In the genomic region with DNA sequence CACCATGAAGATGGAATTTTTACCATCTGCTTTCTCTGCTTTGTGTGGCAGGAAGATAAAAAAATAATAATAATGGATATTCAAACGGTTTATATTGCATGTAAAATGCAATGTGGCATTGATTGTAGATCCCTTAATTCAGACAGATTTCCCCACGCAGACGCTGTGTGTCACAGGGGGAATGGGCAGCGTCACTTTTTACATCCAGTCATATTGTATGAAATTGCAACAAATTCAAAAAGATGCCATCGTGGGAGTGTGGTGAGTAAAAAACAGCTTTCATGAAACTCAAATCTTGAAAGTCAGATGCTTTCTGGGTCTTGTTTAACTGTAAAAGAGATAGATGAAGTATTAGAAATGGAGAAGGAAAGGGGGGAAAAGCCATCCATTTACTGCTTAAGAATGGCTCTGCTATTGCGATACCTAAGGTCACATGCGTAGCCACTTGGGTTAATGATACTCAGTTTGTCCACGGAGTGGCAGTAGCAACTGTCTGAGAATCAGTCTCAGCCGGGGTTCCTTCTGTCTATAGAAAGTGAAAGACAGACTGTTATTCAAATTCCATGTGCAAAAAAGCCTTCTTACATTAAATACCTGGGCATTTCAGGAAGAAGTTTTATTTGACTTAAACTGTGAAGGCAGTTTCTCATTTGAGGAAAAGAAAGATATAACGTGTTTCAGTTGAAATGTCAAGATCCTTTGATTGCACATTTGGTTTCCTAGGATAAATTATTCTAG, we compare ENCODE assay signal across 8 cellular contexts. TPM values are rescaled to one million over a fixed set of nuclear protein-coding genes. Genes with fewer than 3 reads are reported as not detected.
DNase-seq lines count a peak whose midpoint lies in the region; ATAC-seq, FAIRE-seq and TF ChIP-seq lines count a peak whose summit lies in the region.

No MANE protein-coding gene starts in this region.

- H3F3A ChIP-seq in OCI-LY1 (ENCODE audit: insufficient read depth, low read length) = no peaks in the 10 kb centered on the region

- no peaks in the 10 kb centered on the region for H4K20me1 ChIP-seq in OCI-LY1 (ENCODE audit: insufficient read depth, low read length)

- H3K36me3 ChIP-seq in OCI-LY1 (ENCODE audit: insufficient read depth, low read length) = no peaks in the 10 kb centered on the region
- H3K36me3 ChIP-seq in neuron (ENCODE audit: insufficient read depth, low read length) = no peaks in the 10 kb centered on the region

- no peak overlapping the region for H3K9ac ChIP-seq in OCI-LY1 (ENCODE audit: low read length)

- H3K4me1 Mint-ChIP-seq in activated T-helper 1 cell treated with anti-CD3 and anti-CD28 coated beads, Interleukin-12 subunit alpha, Interleukin-12 subunit beta, Interleukin-2, Interleukin-4 antibody, amounts not matched to agents 30 ng/mL and 10 ng/mL and 1 ng/mL, durations not matched to agents 14 hours and 24 hours and 36 hours (ENCODE audit: low read depth) = peaks cover 49% of the 10 kb centered on the region

- intact Hi-C loops in activated T-helper 1 cell treated with anti-CD3 and anti-CD28 coated beads, Interleukin-12 subunit alpha, Interleukin-12 subunit beta, Interleukin-2, Interleukin-4 antibody, amounts not matched to agents 30 ng/mL and 10 ng/mL and 1 ng/mL, durations not matched to agents 14 hours and 24 hours and 36 hours (cut with micrococcal nuclease) = loop anchor here (1.0 to 10.0 kb wide), 9 partner anchors 17 to 617 kb away; partner anchors contain the start of genes ANKRD28, BTD and HACL1

- peak; percentile 48 for DNase-seq in D721Med (ENCODE audit: insufficient read length, low spot score)
- peak; percentile 69 for DNase-seq in activated T-helper 1 cell treated with anti-CD3 and anti-CD28 coated beads, Interleukin-12 subunit alpha, Interleukin-12 subunit beta, Interleukin-2, Interleukin-4 antibody, amounts not matched to agents 30 ng/mL and 10 ng/mL and 1 ng/mL, durations not matched to agents 14 hours and 24 hours and 36 hours (ENCODE audit: low spot score)
- peak; percentile 82 for DNase-seq in fibroblast of the conjunctiva (ENCODE audit: low read depth)
- peak; percentile 76 for DNase-seq in urothelium cell line (ENCODE audit: low spot score)

- no peaks in the 10 kb centered on the region for H3K36me3 Mint-ChIP-seq in activated T-helper 1 cell treated with anti-CD3 and anti-CD28 coated beads, Interleukin-12 subunit alpha, Interleukin-12 subunit beta, Interleukin-2, Interleukin-4 antibody, amounts not matched to agents 30 ng/mL and 10 ng/mL and 1 ng/mL, durations not matched to agents 14 hours and 24 hours and 36 hours (ENCODE audit: low read depth)

- H3K27me3 Mint-ChIP-seq in activated T-helper 1 cell treated with anti-CD3 and anti-CD28 coated beads, Interleukin-12 subunit alpha, Interleukin-12 subunit beta, Interleukin-2, Interleukin-4 antibody, amounts not matched to agents 30 ng/mL and 10 ng/mL and 1 ng/mL, durations not matched to agents 14 hours and 24 hours and 36 hours (ENCODE audit: insufficient read depth) = no peaks in the 10 kb centered on the region

- H3K27ac ChIP-seq in OCI-LY1 (ENCODE audit: low read depth, low read length, poor library complexity, severe bottlenecking) = no peak overlapping the region

- H2AFZ ChIP-seq in OCI-LY1 (ENCODE audit: low read length) (no peak overlapping the region), neuron (ENCODE audit: low read depth, low read length) (no peak overlapping the region)

- H3K27me3 ChIP-seq in OCI-LY1 (ENCODE audit: insufficient read depth, low read length) = no peaks in the 10 kb centered on the region
- H3K27me3 ChIP-seq in neuron (ENCODE audit: insufficient read depth, low read length) = no peaks in the 10 kb centered on the region

- FAIRE-seq in D721Med (lab: Jason Lieb, UNC) (no peak), urothelium cell line (lab: Jason Lieb, UNC) (no peak)

- no peaks in the 10 kb centered on the region for H3K9me2 ChIP-seq in OCI-LY1 (ENCODE audit: low read depth, low read length)

- no peak overlapping the region for H3K4me3 ChIP-seq in OCI-LY1 (ENCODE audit: low read depth, low read length, poor library complexity, severe bottlenecking)
- peak overlapping the region; percentile 22 for H3K4me3 ChIP-seq in neuron (ENCODE audit: low read length)

- H3K9me3 Mint-ChIP-seq in activated T-helper 1 cell treated with anti-CD3 and anti-CD28 coated beads, Interleukin-12 subunit alpha, Interleukin-12 subunit beta, Interleukin-2, Interleukin-4 antibody, amounts not matched to agents 30 ng/mL and 10 ng/mL and 1 ng/mL, durations not matched to agents 14 hours and 24 hours and 36 hours = no peaks in the 10 kb centered on the region

- peak overlapping the region; percentile 62 for H3K27ac Mint-ChIP-seq in activated T-helper 1 cell treated with anti-CD3 and anti-CD28 coated beads, Interleukin-12 subunit alpha, Interleukin-12 subunit beta, Interleukin-2, Interleukin-4 antibody, amounts not matched to agents 30 ng/mL and 10 ng/mL and 1 ng/mL, durations not matched to agents 14 hours and 24 hours and 36 hours

- H3K4me2 ChIP-seq in OCI-LY1 (ENCODE audit: low read length) = peak overlapping the region; percentile 45

- peak; percentile 63 for TF ChIP-seq CTCF in D721Med (IDR thresholded peaks at IDR 0.05; ENCODE audit: insufficient read depth, missing control alignments)
- TF ChIP-seq CTCF in OCI-LY1 (IDR thresholded peaks at IDR 0.05; ENCODE audit: low read length) = peak; percentile 77; the same call in 1 of the 2 replicates

- ATAC-seq in GM19452 (IDR thresholded peaks at IDR 0.05; ENCODE audit: unreplicated experiment) (peak; percentile 98), HG03520 (IDR thresholded peaks at IDR 0.05; ENCODE audit: unreplicated experiment) (peak; percentile 91)

- H3K79me2 ChIP-seq in OCI-LY1 (ENCODE audit: insufficient read depth, low read length) = no peaks in the 10 kb centered on the region

- H3K9me3 ChIP-seq in OCI-LY1 (ENCODE audit: low read length) (no peaks in the 10 kb centered on the region), neuron (ENCODE audit: low read length) (no peaks in the 10 kb centered on the region)

- peak overlapping the region; percentile 48 for H3K4me3 Mint-ChIP-seq in activated T-helper 1 cell treated with anti-CD3 and anti-CD28 coated beads, Interleukin-12 subunit alpha, Interleukin-12 subunit beta, Interleukin-2, Interleukin-4 antibody, amounts not matched to agents 30 ng/mL and 10 ng/mL and 1 ng/mL, durations not matched to agents 14 hours and 24 hours and 36 hours

- peaks cover 6% of the 10 kb centered on the region for H3K4me1 ChIP-seq in OCI-LY1 (ENCODE audit: insufficient read depth, low read length, severe bottlenecking)
- peaks cover 14% of the 10 kb centered on the region for H3K4me1 ChIP-seq in neuron (ENCODE audit: insufficient read depth, low read length)

RNA-seq across cellular contexts. Expression of gene BTD, which starts 28.5 kb away (rescaled TPM):
- total RNA-seq in activated T-helper 1 cell treated with anti-CD3 and anti-CD28 coated beads, Interleukin-12 subunit alpha, Interleukin-12 subunit beta, Interleukin-2, Interleukin-4 antibody, amounts not matched to agents 30 ng/mL and 10 ng/mL and 1 ng/mL, durations not matched to agents 14 hours and 24 hours and 36 hours = 2.6 and 3.5 TPM in 2 replicates

RNA-seq across cellular contexts. Expression of gene HACL1, which starts 28.7 kb away (rescaled TPM):
- 21.4 and 24.8 TPM in 2 replicates for total RNA-seq in activated T-helper 1 cell treated with anti-CD3 and anti-CD28 coated beads, Interleukin-12 subunit alpha, Interleukin-12 subunit beta, Interleukin-2, Interleukin-4 antibody, amounts not matched to agents 30 ng/mL and 10 ng/mL and 1 ng/mL, durations not matched to agents 14 hours and 24 hours and 36 hours
